Comparison of ENCODE assay signal across 15 cellular contexts in genomic region chr12:111776836-111777344, GRCh38. TPM values are rescaled to one million over a fixed set of nuclear protein-coding genes. Genes with fewer than 3 reads are reported as not detected.
DNase-seq lines count a peak whose midpoint lies in the region; ATAC-seq and TF ChIP-seq lines count a peak whose summit lies in the region.
"Had no signal": no experiment of that assay in that cellular context is flagged by ENCODE, and none has a peak within 500 bp of the region (broad histone marks: within the 10 kb centered on the region; RNA-seq: fewer than 3 reads in every experiment).

No MANE protein-coding gene starts in this region.

- BruUV-seq in Calu3 (replicated peaks; lab: Mats Ljungman, UMichigan), result no TSS peak

- intact Hi-C loops in Calu3 (cut with micrococcal nuclease; ENCODE audit: unreplicated experiment) (no loop called here), dorsolateral prefrontal cortex (cut with DNase I) (no loop called here)

- no peaks in the 10 kb centered on the region for H3K9me2 ChIP-seq in GM23248 (ENCODE audit: insufficient read depth)

- TF ChIP-seq CTCF in Calu3 (IDR thresholded peaks at IDR 0.05; ENCODE audit: unreplicated experiment) (no peak), dorsolateral prefrontal cortex (IDR thresholded peaks at IDR 0.05 in 54 of 56, conservative IDR thresholded peaks at IDR 0.05 in 2 of 56; ENCODE audit: low read depth in 1 of 56, partially characterized antibody in 56 of 56) (no peak)

- H3K9me3 ChIP-seq in mucosa of stomach (ENCODE audit: control insufficient read depth, low read length) (peaks cover 4% of the 10 kb centered on the region), stomach smooth muscle (ENCODE audit: control insufficient read depth in 2 of 2, low read length in 2 of 2) (no peaks in the 10 kb centered on the region), GM23248 (ENCODE audit: low read depth) (no peaks in the 10 kb centered on the region)

- H2AFZ ChIP-seq in GM23248, result no peak overlapping the region

- no peaks in the 10 kb centered on the region for H3K27me3 Mint-ChIP-seq in Calu3 (ENCODE audit: unreplicated experiment)

- WGBS in GM23248 (ENCODE audit: low coverage in 1 of 2, low lambda C conversion rate in 2 of 2, missing lambda C conversion rate in 2 of 2), 2 experiments, result 83 to 91% methylated on average over 3 of the region's 3 CpGs

- no peak for ATAC-seq in GM21367 (IDR thresholded peaks at IDR 0.05; ENCODE audit: unreplicated experiment)
- ATAC-seq: activated T-cell treated with anti-CD3 and anti-CD28 coated beads, Interleukin-2, amount 50 U/mL, for 4 hours had no signal

- DNase-seq in Calu3 (no peak), dorsolateral prefrontal cortex (no peak), GM23248 (no peak), globus pallidus (ENCODE audit: low spot score) (no peak)
- no peak for DNase-seq in activated effector memory CD4-positive, alpha-beta T cell treated with Interleukin-2 at 50 U/mL for 16 hours
- DNase-seq: activated CD4-positive, alpha-beta T cell treated with anti-CD3 and anti-CD28 coated beads, Interleukin-2, amount 10 ng/mL, durations not matched to agents 7 days and 5 days; activated T-cell treated with anti-CD3 and anti-CD28 coated beads, Interleukin-2, amount 50 U/mL, for 4 hours; DMS153; GOT3; MM.1S; stimulated activated CD4-positive, alpha-beta T cell treated with anti-CD3 and anti-CD28 coated beads, Interleukin-4, amount 100 ng/mL, for 24 hours; T1000 had no signal

- H3K4me3 ChIP-seq in dorsolateral prefrontal cortex, result no peak overlapping the region
- no peak overlapping the region for H3K4me3 ChIP-seq in mucosa of stomach (ENCODE audit: low read length)
- peak overlapping the region in 1 of 2 donors; percentile 8 for H3K4me3 ChIP-seq in stomach smooth muscle (ENCODE audit: low read length in 2 of 2)
- H3K4me3 ChIP-seq in GM23248, result no peak overlapping the region

- no peak overlapping the region for H3K4me3 Mint-ChIP-seq in Calu3 (ENCODE audit: low read depth, unreplicated experiment)
- H3K4me3 Mint-ChIP-seq: activated CD4-positive, alpha-beta T cell treated with anti-CD3 and anti-CD28 coated beads, Interleukin-2, amount 10 ng/mL, durations not matched to agents 7 days and 5 days; activated T-cell treated with anti-CD3 and anti-CD28 coated beads, Interleukin-2, amount 50 U/mL, for 4 hours had no signal

- H3K27me3 ChIP-seq in dorsolateral prefrontal cortex (no peaks in the 10 kb centered on the region), mucosa of stomach (ENCODE audit: control insufficient read depth, insufficient read depth, low read length) (no peaks in the 10 kb centered on the region), stomach smooth muscle (ENCODE audit: control insufficient read depth in 1 of 2, insufficient read depth in 2 of 2, low read length in 2 of 2) (no peaks in the 10 kb centered on the region), GM23248 (replicated peaks; ENCODE audit: insufficient read depth) (no peaks in the 10 kb centered on the region)

- H3K9me3 Mint-ChIP-seq in Calu3 (ENCODE audit: low read depth, unreplicated experiment), result no peaks in the 10 kb centered on the region
- H3K9me3 Mint-ChIP-seq: activated CD4-positive, alpha-beta T cell treated with anti-CD3 and anti-CD28 coated beads, Interleukin-2, amount 10 ng/mL, durations not matched to agents 7 days and 5 days; activated T-cell treated with anti-CD3 and anti-CD28 coated beads, Interleukin-2, amount 50 U/mL, for 4 hours had no signal

- CTCF ChIA-PET in Calu3 (lab: Charles Lee), result interaction anchor here (0.7 to 1.8 kb wide), 7 partner anchors 9 to 236 kb away, joined by 3 to 19 read pairs (median 4); partner anchors contain the start of genes BRAP and TMEM116

- peaks cover 40% of the 10 kb centered on the region for H3K36me3 Mint-ChIP-seq in Calu3 (ENCODE audit: insufficient read depth, unreplicated experiment)

- peaks cover 11% of the 10 kb centered on the region for H3K36me3 ChIP-seq in mucosa of stomach (ENCODE audit: control insufficient read depth, insufficient read depth, low read length)
- H3K36me3 ChIP-seq in stomach smooth muscle (ENCODE audit: control insufficient read depth in 2 of 2, insufficient read depth in 2 of 2, low read length in 2 of 2), result peaks cover 13 to 27% of the 10 kb centered on the region in 2 donors
- H3K36me3 ChIP-seq in GM23248 (ENCODE audit: low read depth), result 0 out of 2 replicates have a peak, but pooled peaks cover 6% of the 10 kb centered on the region

- H3K79me2 ChIP-seq in GM23248 (ENCODE audit: insufficient read depth), result no peaks in the 10 kb centered on the region

- H3K27ac ChIP-seq in dorsolateral prefrontal cortex (peak overlapping the region in 49 of 59 donors; percentile 9 to 93 (median 80)), stomach smooth muscle (ENCODE audit: low read length) (peak overlapping the region; percentile 94), GM23248 (no peak overlapping the region)

- no peaks in the 10 kb centered on the region for H4K20me1 ChIP-seq in GM23248 (ENCODE audit: insufficient read depth)

- H3K4me1 ChIP-seq in mucosa of stomach (ENCODE audit: control insufficient read depth, insufficient read depth, low read length) (peaks cover 93% of the 10 kb centered on the region), stomach smooth muscle (ENCODE audit: control insufficient read depth, insufficient read depth, low read length) (peaks cover 58% of the 10 kb centered on the region), GM23248 (ENCODE audit: insufficient read depth) (no peaks in the 10 kb centered on the region; the same call in 1 of the 2 replicates)

- H3F3A ChIP-seq in GM23248 (ENCODE audit: insufficient read depth), result peaks cover 12% of the 10 kb centered on the region; the same call in 1 of the 2 replicates

- H3K4me1 Mint-ChIP-seq in Calu3 (ENCODE audit: low read depth, unreplicated experiment), result peaks cover 63% of the 10 kb centered on the region

- H3K27ac Mint-ChIP-seq in Calu3 (ENCODE audit: unreplicated experiment), result peak overlapping the region; percentile 95
- H3K27ac Mint-ChIP-seq: activated CD4-positive, alpha-beta T cell treated with anti-CD3 and anti-CD28 coated beads, Interleukin-2, amount 10 ng/mL, durations not matched to agents 7 days and 5 days had no signal

- in situ Hi-C loops in GM23248 (cut with MboI), result no loop called here

- no peak overlapping the region for H3K4me2 ChIP-seq in GM23248 (ENCODE audit: unreplicated experiment)

- H3K9ac ChIP-seq in mucosa of stomach (ENCODE audit: low read length) (peak overlapping the region; percentile 40), stomach smooth muscle (ENCODE audit: low read length in 2 of 2) (no peak overlapping the region), GM23248 (no peak overlapping the region)

RNA-seq across cellular contexts. Expression of gene ALDH2, which starts 10.2 kb away (rescaled TPM):
- 152 and 168 TPM in 2 replicates for total RNA-seq in Calu3 (2022)
- 100 to 1,000 TPM; 138 to 542 (median 235) TPM for total RNA-seq in dorsolateral prefrontal cortex
- 21.7 and 22.3 TPM in 2 replicates for total RNA-seq in GM23248 (2014; rRNA removed; shearing (Covaris generic))
- 38.5 and 41.2 TPM in 2 replicates for polyA plus RNA-seq in GM23248 (2016; fragmentation: Nextera tagmentation; extraction: Ambion mirVana)
